Comparison of ENCODE assay signal across 8 cellular contexts in genomic region chr2:27798948-27799645, GRCh38.
DNase-seq lines count a peak whose midpoint lies in the region; ATAC-seq and TF ChIP-seq lines count a peak whose summit lies in the region.

No MANE protein-coding gene starts in this region.

- ATAC-seq in GM21526 (IDR thresholded peaks at IDR 0.05; ENCODE audit: low FRiP score, unreplicated experiment) (no peak), GM18909 (IDR thresholded peaks at IDR 0.05; ENCODE audit: poor library complexity, unreplicated experiment) (no peak)

- H3K4me3 ChIP-seq in retinal pigment epithelial cell (ENCODE audit: low read length), result no peak overlapping the region

- DNase-seq in GM03348 (ENCODE audit: low spot score), result peak; percentile 93
- DNase-seq in SW 1271 (lab: John Stamatoyannopoulos, UW), result peak; percentile 100
- DNase-seq in head of caudate nucleus, result peak in 36 of 42 donors; percentile 20 to 87 (median 58)
- DNase-seq in retinal pigment epithelial cell (ENCODE audit: low read depth), result peak; percentile 100
- no peak for DNase-seq in NCI-H510A treated with DMSO at 0.1 percent for 48 hours (lab: John Stamatoyannopoulos, UW)
- no peak for DNase-seq in NCI-H524 (lab: John Stamatoyannopoulos, UW)

- intact Hi-C loops in head of caudate nucleus (cut with DNase I), result no loop called here

- TF ChIP-seq CTCF in retinal pigment epithelial cell (conservative IDR thresholded peaks at IDR 0.05; ENCODE audit: low read depth, low read length), result no peak

Comparison
In these comparisons a context has a peak if more than half of its experiments do, and no peak if none do; other contexts are left out.
1. DNase-seq: peak in GM03348 (single experiment), SW 1271 (2 of 2), head of caudate nucleus (36 of 42) and retinal pigment epithelial cell (single experiment); none in NCI-H510A treated with DMSO at 0.1 percent for 48 hours (single experiment) and NCI-H524 (0 of 2).